ENCODE assay signal across 8 cellular contexts in genomic region chr2:68925298-68925885, GRCh38. TPM values are rescaled to one million over a fixed set of nuclear protein-coding genes. Genes with fewer than 3 reads are reported as not detected.
A peak's percentile ranks its signal among the peaks of the same experiment; 100 is the strongest.
DNase-seq lines count a peak whose midpoint lies in the region; ATAC-seq and TF ChIP-seq lines count a peak whose summit lies in the region.

No MANE protein-coding gene starts in this region.

- CTCF ChIA-PET in HEK293 (lab: Yijun Ruan, JAX): interaction anchor here (0.5 to 5.5 kb wide), 51 partner anchors 9 to 600 kb away, joined by 3 to 80 read pairs (median 4); partner anchors contain the start of gene FBXO48
- CTCF ChIA-PET in activated CD4-positive, alpha-beta memory T cell treated with anti-CD3 and anti-CD28 coated beads, Interleukin-2, amount 10 ng/mL, durations not matched to agents 7 days and 5 days (lab: Charles Lee): interaction anchor here (0.6 to 5.0 kb wide), 45 partner anchors 9 to 460 kb away, joined by 3 to 75 read pairs (median 5); partner anchors contain the start of genes APLF and FBXO48

- TF ChIP-seq EP300 in esophagus muscularis mucosa (IDR thresholded peaks at IDR 0.05): no peak

- H3K9me3 Mint-ChIP-seq in activated CD4-positive, alpha-beta memory T cell treated with anti-CD3 and anti-CD28 coated beads, Interleukin-2, amount 10 ng/mL, durations not matched to agents 7 days and 5 days: no peaks in the 10 kb centered on the region
- H3K9me3 Mint-ChIP-seq in nephron progenitor cell: no peaks in the 10 kb centered on the region

- no peaks in the 10 kb centered on the region for H3K4me1 ChIP-seq in HEK293 (ENCODE audit: control insufficient read depth, insufficient read depth, low read length)
- no peaks in the 10 kb centered on the region for H3K4me1 ChIP-seq in esophagus muscularis mucosa

- no peak for TF ChIP-seq POLR2A in esophagus muscularis mucosa (IDR thresholded peaks at IDR 0.05; ENCODE audit: low read depth)

- H3K27me3 ChIP-seq in esophagus muscularis mucosa: no peaks in the 10 kb centered on the region

- no peaks in the 10 kb centered on the region for H3K36me3 Mint-ChIP-seq in activated CD4-positive, alpha-beta memory T cell treated with anti-CD3 and anti-CD28 coated beads, Interleukin-2, amount 10 ng/mL, durations not matched to agents 7 days and 5 days (ENCODE audit: low read depth)
- H3K36me3 Mint-ChIP-seq in nephron progenitor cell (ENCODE audit: low read depth): no peaks in the 10 kb centered on the region

- H3K27ac Mint-ChIP-seq in activated CD4-positive, alpha-beta memory T cell treated with anti-CD3 and anti-CD28 coated beads, Interleukin-2, amount 10 ng/mL, durations not matched to agents 7 days and 5 days: no peak overlapping the region
- H3K27ac Mint-ChIP-seq in nephron progenitor cell: no peak overlapping the region

- H3K4me3 ChIP-seq in HEK293 (ENCODE audit: low read depth, low read length) (no peak overlapping the region), esophagus muscularis mucosa (no peak overlapping the region)

- ATAC-seq in HG02981 (IDR thresholded peaks at IDR 0.05; ENCODE audit: unreplicated experiment): no peak

- H3K36me3 ChIP-seq in HEK293 (ENCODE audit: control insufficient read depth in 2 of 2, insufficient read depth in 1 of 2, low read length in 2 of 2) (no peaks in the 10 kb centered on the region), esophagus muscularis mucosa (no peaks in the 10 kb centered on the region)

- intact Hi-C loops in esophagus muscularis mucosa (cut with DNase I): loop anchor here (5.0 kb wide), 1 partner anchor 458 kb away; the partner anchor contains the start of genes APLF and FBXO48

- H3K9me3 ChIP-seq in HEK293 (ENCODE audit: control insufficient read depth, insufficient read depth, low read depth, low read length) (no peaks in the 10 kb centered on the region), esophagus muscularis mucosa (no peaks in the 10 kb centered on the region)

- 38% methylated on average over 8 of the region's 8 CpGs for WGBS in esophagus muscularis mucosa

- H3K4me1 Mint-ChIP-seq in activated CD4-positive, alpha-beta memory T cell treated with anti-CD3 and anti-CD28 coated beads, Interleukin-2, amount 10 ng/mL, durations not matched to agents 7 days and 5 days: peaks cover 9% of the 10 kb centered on the region
- no peaks in the 10 kb centered on the region for H3K4me1 Mint-ChIP-seq in nephron progenitor cell

- POLR2A ChIA-PET in HEK293 (lab: Yijun Ruan, JAX): no interaction called here
- POLR2A ChIA-PET in activated CD4-positive, alpha-beta memory T cell treated with anti-CD3 and anti-CD28 coated beads, Interleukin-2, amount 10 ng/mL, durations not matched to agents 7 days and 5 days (lab: Charles Lee): interaction anchor here (0.5 to 2.3 kb wide), 9 partner anchors 12 to 575 kb away, joined by 3 to 15 read pairs (median 4); partner anchors contain the start of genes APLF and FBXO48

- H3K27me3 Mint-ChIP-seq in activated CD4-positive, alpha-beta memory T cell treated with anti-CD3 and anti-CD28 coated beads, Interleukin-2, amount 10 ng/mL, durations not matched to agents 7 days and 5 days: peaks cover 24% of the 10 kb centered on the region
- peaks cover 25% of the 10 kb centered on the region for H3K27me3 Mint-ChIP-seq in nephron progenitor cell (ENCODE audit: low read depth, poor library complexity)

- peak; percentile 32 for DNase-seq in DMS153 (lab: John Stamatoyannopoulos, UW)
- peak; percentile 20 to 75 for DNase-seq in NCI-H526 (lab: John Stamatoyannopoulos, UW)
- peak; percentile 64 for DNase-seq in activated CD4-positive, alpha-beta memory T cell treated with anti-CD3 and anti-CD28 coated beads, Interleukin-2, amount 10 ng/mL, durations not matched to agents 7 days and 5 days
- no peak for DNase-seq in esophagus muscularis mucosa (ENCODE audit: extremely low spot score)
- peak; percentile 42 for DNase-seq in nephron progenitor cell
- no peak for DNase-seq in ecto neural progenitor cell (ENCODE audit: low spot score)

- H3K27ac ChIP-seq in HEK293 (ENCODE audit: extremely low read depth, low read depth, low read length) (no peak overlapping the region), esophagus muscularis mucosa (replicated peaks in 1 of 4) (no peak overlapping the region)

- H3K4me3 Mint-ChIP-seq in activated CD4-positive, alpha-beta memory T cell treated with anti-CD3 and anti-CD28 coated beads, Interleukin-2, amount 10 ng/mL, durations not matched to agents 7 days and 5 days: no peak overlapping the region
- no peak overlapping the region for H3K4me3 Mint-ChIP-seq in nephron progenitor cell

- TF ChIP-seq CTCF in HEK293 (tag by site-specific recombination; IDR thresholded peaks at IDR 0.05) (peak; percentile 46; the same call in 1 of the 2 replicates), esophagus muscularis mucosa (IDR thresholded peaks at IDR 0.05) (peak; percentile 77 to 89 (median 84)), nephron progenitor cell (IDR thresholded peaks at IDR 0.05) (peak; percentile 91)

TF ChIP-seq in HEK293, 187 proteins besides CTCF, POLR2A, EP300 and RAD21:
- TF ChIP-seq ZNF223 (tag by site-specific recombination; IDR thresholded peaks at IDR 0.05) (no peak), ZNF654 (tag by site-specific recombination; IDR thresholded peaks at IDR 0.05; ENCODE audit: low read depth) (peak; percentile 88)

RNA-seq across cellular contexts. Expression of gene GKN2, which starts 27.3 kb away (rescaled TPM):
- total RNA-seq in activated CD4-positive, alpha-beta memory T cell treated with anti-CD3 and anti-CD28 coated beads, Interleukin-2, amount 10 ng/mL, durations not matched to agents 7 days and 5 days: not detected
- total RNA-seq in esophagus muscularis mucosa: not detected

RNA-seq across cellular contexts. Expression of gene GKN1, which starts 49.0 kb away (rescaled TPM):
- not detected for total RNA-seq in activated CD4-positive, alpha-beta memory T cell treated with anti-CD3 and anti-CD28 coated beads, Interleukin-2, amount 10 ng/mL, durations not matched to agents 7 days and 5 days
- total RNA-seq in esophagus muscularis mucosa: not detected

RNA-seq across cellular contexts. Expression of gene BMP10, which starts 54.2 kb away (rescaled TPM):
- total RNA-seq in activated CD4-positive, alpha-beta memory T cell treated with anti-CD3 and anti-CD28 coated beads, Interleukin-2, amount 10 ng/mL, durations not matched to agents 7 days and 5 days: under 1 TPM in 1 of 2 experiments, not detected in 1; 0.18 TPM
- not detected for total RNA-seq in esophagus muscularis mucosa

Comparison
In these comparisons a context has a peak if more than half of its experiments do, and no peak if none do; other contexts are left out.
1. DNase-seq: peak in DMS153 (single experiment), NCI-H526 (2 of 2), activated CD4-positive, alpha-beta memory T cell treated with anti-CD3 and anti-CD28 coated beads, Interleukin-2, amount 10 ng/mL, durations not matched to agents 7 days and 5 days (single experiment) and nephron progenitor cell (single experiment); none in esophagus muscularis mucosa (single experiment) and ecto neural progenitor cell (single experiment).
2. Peak in every context shown above with its lines, with median percentiles within 50 percentile points of each other: CTCF ChIP-seq.